In the genomic region with DNA sequence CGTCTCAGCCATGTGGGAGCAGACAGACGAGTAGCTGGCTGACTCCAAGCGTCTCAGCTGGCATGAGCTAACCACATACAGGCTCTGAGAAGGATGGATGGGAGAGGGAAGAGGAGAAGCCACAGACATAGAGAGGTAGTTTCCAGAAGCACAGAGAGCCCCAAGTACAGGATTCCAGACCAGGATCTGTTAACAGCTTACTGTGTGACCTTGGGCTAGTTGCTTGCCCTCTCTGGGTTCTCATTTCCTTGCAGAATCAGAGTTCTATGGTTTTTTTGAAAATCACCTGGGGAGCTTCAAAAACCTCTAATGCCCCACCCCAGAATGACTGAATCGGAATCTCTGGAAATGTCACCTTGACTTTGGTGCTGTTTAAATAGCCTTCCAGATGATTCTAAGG, we compare ENCODE assay signal across 18 cellular contexts.
"Had no signal": no experiment of that assay in that cellular context is flagged by ENCODE, and none has a peak within 500 bp of the region (broad histone marks: within the 10 kb centered on the region; RNA-seq: fewer than 3 reads in every experiment).

No MANE protein-coding gene starts in this region.

- H3K36me3 ChIP-seq: SJSA1 had no signal

- H3K4me3 ChIP-seq: SJSA1, SK-N-MC had no signal

- H3K9ac ChIP-seq: KMS-11 had no signal

- H3K27me3 ChIP-seq: SJSA1 had no signal

- DNase-seq: IMR-90, Kasumi-1, MM.1S, NCI-H1105, NCI-H1436 treated with DMSO at 0.1 percent for 48 hours, NCI-H1694, NCI-H187 treated with DMSO at 0.1 percent for 48 hours, NCI-H2029 treated with DMSO at 0.1 percent for 48 hours, NCI-H2171 treated with DMSO at 0.1 percent for 48 hours, NCI-H446, NCI-H510A, NCI-H774, Right ventricle myocardium superior, SIG-M5 had no signal

- H3K4me2 ChIP-seq: KMS-11 had no signal

- H3K4me1 ChIP-seq: SJSA1 had no signal

- H3K27ac ChIP-seq: KMS-11, SJSA1, SK-N-MC had no signal

- FAIRE-seq: RCC 7860 had no signal
